Comparison of ENCODE assay signal across 9 cellular contexts in the genomic region with DNA sequence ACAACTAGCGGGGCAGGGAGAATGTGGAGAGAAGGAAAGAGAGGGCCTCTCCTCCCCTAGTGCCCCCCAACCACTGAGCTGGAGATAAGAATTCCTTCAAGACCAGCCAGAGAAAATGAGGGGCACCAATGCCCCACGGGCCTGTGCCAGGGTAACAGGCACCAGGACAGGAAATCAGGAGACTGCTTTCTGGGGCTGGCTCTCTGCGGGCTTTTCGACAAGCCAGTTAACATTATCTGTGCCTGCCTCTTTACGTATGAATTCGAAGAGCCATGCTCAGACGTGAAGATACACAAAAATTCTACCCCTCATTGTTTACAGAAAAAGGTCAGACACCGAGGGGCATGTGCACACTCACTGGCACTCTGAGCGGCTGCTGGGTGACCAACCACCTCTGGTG. TPM values are rescaled to one million over a fixed set of nuclear protein-coding genes. Genes with fewer than 3 reads are reported as not detected.
DNase-seq lines count a peak whose midpoint lies in the region; ATAC-seq, FAIRE-seq and TF ChIP-seq lines count a peak whose summit lies in the region.
"Had no signal": no experiment of that assay in that cellular context is flagged by ENCODE, and none has a peak within 500 bp of the region (broad histone marks: within the 10 kb centered on the region; RNA-seq: fewer than 3 reads in every experiment).

No MANE protein-coding gene starts in this region.

- H3K27me3 Mint-ChIP-seq in natural killer cell treated with Interleukin-12 subunit alpha and Interleukin-12 subunit beta and Interleukin-15 and Interleukin-18, amount 100 ng/mL, for 72 hours: no peaks in the 10 kb centered on the region

- no peak for TF ChIP-seq RAD21 in A549 (conservative IDR thresholded peaks at IDR 0.05 in 1 of 2, IDR thresholded peaks at IDR 0.05 in 1 of 2)

- peak overlapping the region; percentile 47 to 99; a peak in 5 of 6 replicates for H3K27ac ChIP-seq in A549
- peak overlapping the region; percentile 98 for H3K27ac ChIP-seq in cingulate gyrus (ENCODE audit: low read depth, low read length)

- peak overlapping the region; percentile 96 for H3K4me3 Mint-ChIP-seq in natural killer cell treated with Interleukin-12 subunit alpha and Interleukin-12 subunit beta and Interleukin-15 and Interleukin-18, amount 100 ng/mL, for 72 hours

- CTCF ChIA-PET in A549 (lab: Yijun Ruan, JAX): interaction anchor here (1.1 to 1.6 kb wide), 4 partner anchors 34 to 136 kb away, joined by 3 to 5 read pairs (median 3); no protein-coding TSS in a partner anchor

- no peak for TF ChIP-seq CTCF in A549 (IDR thresholded peaks at IDR 0.05)

- no peak for TF ChIP-seq POLR2A in A549 (IDR thresholded peaks at IDR 0.05; ENCODE audit: low read length)

- 63% methylated on average over 9 of the region's 9 CpGs for WGBS in A549 (ENCODE audit: missing lambda C conversion rate)

- FAIRE-seq in A549 (lab: Jason Lieb, UNC): no peak

- H3K9me3 ChIP-seq in A549: no peaks in the 10 kb centered on the region

- no peaks in the 10 kb centered on the region for H3K9me3 Mint-ChIP-seq in natural killer cell treated with Interleukin-12 subunit alpha and Interleukin-12 subunit beta and Interleukin-15 and Interleukin-18, amount 100 ng/mL, for 72 hours

- peaks cover 92% of the 10 kb centered on the region for H3K4me1 ChIP-seq in A549

- POLR2A ChIA-PET in A549 (lab: Yijun Ruan, JAX): no interaction called here

- in situ Hi-C loops in G401 (cut with HindIII; ENCODE audit: low sequenced_read_pairs): no loop called here

- no peak for TF ChIP-seq EP300 in A549 (IDR thresholded peaks at IDR 0.05)

- DNase-seq in A549 (ENCODE audit: low read depth in 1 of 2, low spot score in 1 of 2): no peak
- peak; percentile 65 for DNase-seq in M059J (ENCODE audit: low read depth)
- DNase-seq in natural killer cell treated with Interleukin-12 subunit alpha and Interleukin-12 subunit beta and Interleukin-15 and Interleukin-18, amount 100 ng/mL, for 72 hours (ENCODE audit: low spot score): no peak
- no peak for DNase-seq in OCI-M1 (lab: John Stamatoyannopoulos, UW)
- no peak for DNase-seq in RPMI8226
- DNase-seq in G401 (ENCODE audit: low spot score): no peak
- DNase-seq in NOMO-1 treated with DMSO at 0.1 percent for 48 hours (lab: John Stamatoyannopoulos, UW; ENCODE audit: unreplicated experiment): no peak
- DNase-seq: DMS 273 treated with DMSO at 0.1 percent for 48 hours had no signal

- no peak for ATAC-seq in A549
- no peak for ATAC-seq in natural killer cell treated with Interleukin-12 subunit alpha and Interleukin-12 subunit beta and Interleukin-15 and Interleukin-18, amount 100 ng/mL, for 72 hours

- H3K36me3 Mint-ChIP-seq in natural killer cell treated with Interleukin-12 subunit alpha and Interleukin-12 subunit beta and Interleukin-15 and Interleukin-18, amount 100 ng/mL, for 72 hours: peaks cover 24% of the 10 kb centered on the region

- H3K4me3 ChIP-seq in A549: no peak overlapping the region

- peak overlapping the region; percentile 99 to 100 for H3K27ac Mint-ChIP-seq in natural killer cell treated with Interleukin-12 subunit alpha and Interleukin-12 subunit beta and Interleukin-15 and Interleukin-18, amount 100 ng/mL, for 72 hours

- H3K4me1 Mint-ChIP-seq in natural killer cell treated with Interleukin-12 subunit alpha and Interleukin-12 subunit beta and Interleukin-15 and Interleukin-18, amount 100 ng/mL, for 72 hours (ENCODE audit: low read depth in 2 of 2): peaks cover 74 to 79% of the 10 kb centered on the region in 2 donors

- H3K4me2 ChIP-seq in A549: peak overlapping the region; percentile 25

TF ChIP-seq in A549, 52 proteins besides CTCF, POLR2A, EP300 and RAD21 (continues in another document):
- no peak for TF ChIP-seq HOXA7 (CRISPR knock-in tag; IDR thresholded peaks at IDR 0.05)
- no peak for TF ChIP-seq KDM1A (IDR thresholded peaks at IDR 0.05; ENCODE audit: low read depth)
- TF ChIP-seq, protein P1, sequence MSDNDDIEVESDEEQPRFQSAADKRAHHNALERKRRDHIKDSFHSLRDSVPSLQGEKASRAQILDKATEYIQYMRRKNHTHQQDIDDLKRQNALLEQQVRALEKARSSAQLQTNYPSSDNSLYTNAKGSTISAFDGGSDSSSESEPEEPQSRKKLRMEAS (IDR thresholded peaks at IDR 0.05): no peak
- TF ChIP-seq EHMT2 (IDR thresholded peaks at IDR 0.05; ENCODE audit: low read depth): no peak
- no peak for TF ChIP-seq RNF2 (IDR thresholded peaks at IDR 0.05; ENCODE audit: borderline replicate concordance, low read depth)
- no peak for TF ChIP-seq ZNF302 (CRISPR knock-in tag; IDR thresholded peaks at IDR 0.05)
- TF ChIP-seq SREBF2 (IDR thresholded peaks at IDR 0.05): no peak
- no peak for TF ChIP-seq HEYL (CRISPR knock-in tag; IDR thresholded peaks at IDR 0.05)
- TF ChIP-seq, protein P2, sequence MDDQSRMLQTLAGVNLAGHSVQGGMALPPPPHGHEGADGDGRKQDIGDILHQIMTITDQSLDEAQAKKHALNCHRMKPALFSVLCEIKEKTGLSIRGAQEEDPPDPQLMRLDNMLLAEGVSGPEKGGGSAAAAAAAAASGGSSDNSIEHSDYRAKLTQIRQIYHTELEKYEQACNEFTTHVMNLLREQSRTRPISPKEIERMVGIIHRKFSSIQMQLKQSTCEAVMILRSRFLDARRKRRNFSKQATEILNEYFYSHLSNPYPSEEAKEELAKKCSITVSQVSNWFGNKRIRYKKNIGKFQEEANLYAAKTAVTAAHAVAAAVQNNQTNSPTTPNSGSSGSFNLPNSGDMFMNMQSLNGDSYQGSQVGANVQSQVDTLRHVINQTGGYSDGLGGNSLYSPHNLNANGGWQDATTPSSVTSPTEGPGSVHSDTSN (IDR thresholded peaks at IDR 0.05): no peak
- TF ChIP-seq, protein P3, sequence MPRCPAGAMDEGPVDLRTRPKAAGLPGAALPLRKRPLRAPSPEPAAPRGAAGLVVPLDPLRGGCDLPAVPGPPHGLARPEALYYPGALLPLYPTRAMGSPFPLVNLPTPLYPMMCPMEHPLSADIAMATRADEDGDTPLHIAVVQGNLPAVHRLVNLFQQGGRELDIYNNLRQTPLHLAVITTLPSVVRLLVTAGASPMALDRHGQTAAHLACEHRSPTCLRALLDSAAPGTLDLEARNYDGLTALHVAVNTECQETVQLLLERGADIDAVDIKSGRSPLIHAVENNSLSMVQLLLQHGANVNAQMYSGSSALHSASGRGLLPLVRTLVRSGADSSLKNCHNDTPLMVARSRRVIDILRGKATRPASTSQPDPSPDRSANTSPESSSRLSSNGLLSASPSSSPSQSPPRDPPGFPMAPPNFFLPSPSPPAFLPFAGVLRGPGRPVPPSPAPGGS (IDR thresholded peaks at IDR 0.05): no peak
- no peak for TF ChIP-seq CEBPB (IDR thresholded peaks at IDR 0.05)
- TF ChIP-seq, protein P4, sequence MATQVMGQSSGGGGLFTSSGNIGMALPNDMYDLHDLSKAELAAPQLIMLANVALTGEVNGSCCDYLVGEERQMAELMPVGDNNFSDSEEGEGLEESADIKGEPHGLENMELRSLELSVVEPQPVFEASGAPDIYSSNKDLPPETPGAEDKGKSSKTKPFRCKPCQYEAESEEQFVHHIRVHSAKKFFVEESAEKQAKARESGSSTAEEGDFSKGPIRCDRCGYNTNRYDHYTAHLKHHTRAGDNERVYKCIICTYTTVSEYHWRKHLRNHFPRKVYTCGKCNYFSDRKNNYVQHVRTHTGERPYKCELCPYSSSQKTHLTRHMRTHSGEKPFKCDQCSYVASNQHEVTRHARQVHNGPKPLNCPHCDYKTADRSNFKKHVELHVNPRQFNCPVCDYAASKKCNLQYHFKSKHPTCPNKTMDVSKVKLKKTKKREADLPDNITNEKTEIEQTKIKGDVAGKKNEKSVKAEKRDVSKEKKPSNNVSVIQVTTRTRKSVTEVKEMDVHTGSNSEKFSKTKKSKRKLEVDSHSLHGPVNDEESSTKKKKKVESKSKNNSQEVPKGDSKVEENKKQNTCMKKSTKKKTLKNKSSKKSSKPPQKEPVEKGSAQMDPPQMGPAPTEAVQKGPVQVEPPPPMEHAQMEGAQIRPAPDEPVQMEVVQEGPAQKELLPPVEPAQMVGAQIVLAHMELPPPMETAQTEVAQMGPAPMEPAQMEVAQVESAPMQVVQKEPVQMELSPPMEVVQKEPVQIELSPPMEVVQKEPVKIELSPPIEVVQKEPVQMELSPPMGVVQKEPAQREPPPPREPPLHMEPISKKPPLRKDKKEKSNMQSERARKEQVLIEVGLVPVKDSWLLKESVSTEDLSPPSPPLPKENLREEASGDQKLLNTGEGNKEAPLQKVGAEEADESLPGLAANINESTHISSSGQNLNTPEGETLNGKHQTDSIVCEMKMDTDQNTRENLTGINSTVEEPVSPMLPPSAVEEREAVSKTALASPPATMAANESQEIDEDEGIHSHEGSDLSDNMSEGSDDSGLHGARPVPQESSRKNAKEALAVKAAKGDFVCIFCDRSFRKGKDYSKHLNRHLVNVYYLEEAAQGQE (IDR thresholded peaks at IDR 0.05): no peak
- TF ChIP-seq, protein P5, sequence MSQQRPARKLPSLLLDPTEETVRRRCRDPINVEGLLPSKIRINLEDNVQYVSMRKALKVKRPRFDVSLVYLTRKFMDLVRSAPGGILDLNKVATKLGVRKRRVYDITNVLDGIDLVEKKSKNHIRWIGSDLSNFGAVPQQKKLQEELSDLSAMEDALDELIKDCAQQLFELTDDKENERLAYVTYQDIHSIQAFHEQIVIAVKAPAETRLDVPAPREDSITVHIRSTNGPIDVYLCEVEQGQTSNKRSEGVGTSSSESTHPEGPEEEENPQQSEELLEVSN (IDR thresholded peaks at IDR 0.05; ENCODE audit: borderline replicate concordance, low read depth): no peak
- TF ChIP-seq, protein P6, sequence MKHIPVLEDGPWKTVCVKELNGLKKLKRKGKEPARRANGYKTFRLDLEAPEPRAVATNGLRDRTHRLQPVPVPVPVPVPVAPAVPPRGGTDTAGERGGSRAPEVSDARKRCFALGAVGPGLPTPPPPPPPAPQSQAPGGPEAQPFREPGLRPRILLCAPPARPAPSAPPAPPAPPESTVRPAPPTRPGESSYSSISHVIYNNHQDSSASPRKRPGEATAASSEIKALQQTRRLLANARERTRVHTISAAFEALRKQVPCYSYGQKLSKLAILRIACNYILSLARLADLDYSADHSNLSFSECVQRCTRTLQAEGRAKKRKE (CRISPR knock-in tag; IDR thresholded peaks at IDR 0.05; ENCODE audit: low read depth): no peak
- no peak for TF ChIP-seq TP53 (CRISPR knock-in tag; IDR thresholded peaks at IDR 0.05)
- TF ChIP-seq FOSB (CRISPR knock-in tag; IDR thresholded peaks at IDR 0.05): no peak

RNA-seq across cellular contexts. Expression of a gene that starts 52.1 kb away (rescaled TPM):
- 92.1 and 162 TPM in 2 replicates for polyA plus RNA-seq in A549 (2011; rRNA removed)
- 112 and 118 TPM in 2 replicates for polyA plus RNA-seq in A549 (2012; cell fraction: cytosol; rRNA removed)
- polyA plus RNA-seq in A549 (2012; cell fraction: nucleus; rRNA removed): 202 and 239 TPM in 2 replicates
- polyA plus RNA-seq in A549 (2017; fragmentation: RNase III; extraction: RNeasy Plus Mini Kit Qiagen cat#74134 plus additional on column Dnase treatment): 158 to 215 TPM (median 167 TPM) in 3 replicates
- polyA minus RNA-seq in A549 (2011; rRNA and poly(A)+ RNA removed): 460 and 534 TPM in 2 replicates
- 151 and 320 TPM in 2 replicates for total RNA-seq in M059J (2014; rRNA removed; shearing (Covaris generic))
- 100 to 1,000 TPM; 623 to 642 TPM for total RNA-seq in natural killer cell treated with Interleukin-12 subunit alpha and Interleukin-12 subunit beta and Interleukin-15 and Interleukin-18, amount 100 ng/mL, for 72 hours
- 153 and 185 TPM in 2 replicates for total RNA-seq in G401 (2014; rRNA removed; shearing (Covaris generic))
